ENCODE assay signal across 8 cellular contexts in the genomic region with DNA sequence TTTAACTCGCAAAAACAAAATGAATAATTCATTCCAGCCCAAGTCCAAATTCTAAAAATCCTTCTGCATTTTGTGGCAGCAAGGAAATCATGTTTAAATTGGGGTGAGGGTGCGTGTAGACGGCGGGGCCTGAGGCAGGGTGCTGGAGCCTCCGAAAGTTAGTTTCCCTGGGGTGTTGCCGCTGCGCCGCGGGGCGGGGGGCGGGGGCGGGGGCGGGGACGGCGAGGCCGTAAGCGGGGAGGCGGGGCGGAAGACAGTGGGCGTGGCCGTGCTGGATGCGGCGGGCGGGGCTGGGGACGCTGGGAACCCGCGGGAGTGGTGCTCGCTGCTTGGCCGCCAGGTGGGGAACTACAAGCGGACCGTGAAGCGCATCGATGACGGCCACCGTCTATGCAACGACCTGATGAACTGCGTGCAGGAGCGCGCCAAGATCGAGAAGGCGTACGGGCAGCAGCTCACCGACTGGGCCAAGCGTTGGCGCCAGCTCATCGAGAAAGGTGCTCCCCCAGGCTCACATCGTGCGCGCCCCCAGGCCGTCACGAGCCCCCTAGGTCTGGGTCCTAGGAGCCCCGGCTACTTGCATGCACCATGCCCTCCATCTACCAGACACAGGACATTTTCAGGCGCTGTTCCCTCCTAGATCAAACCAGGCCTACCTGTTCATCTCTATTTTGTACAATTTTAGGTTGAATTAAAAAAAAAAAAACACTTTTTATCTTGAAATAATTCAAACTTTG. TPM values are rescaled to one million over a fixed set of nuclear protein-coding genes. Genes with fewer than 3 reads are reported as not detected.
DNase-seq lines count a peak whose midpoint lies in the region; ATAC-seq, FAIRE-seq and TF ChIP-seq lines count a peak whose summit lies in the region.

No MANE protein-coding gene starts in this region.

- FAIRE-seq in keratinocyte (lab: Jason Lieb, UNC) = peak; percentile 86

- H3K27ac ChIP-seq in keratinocyte (ENCODE audit: control insufficient read depth, insufficient read depth, low read length) = no peak overlapping the region

- no peaks in the 10 kb centered on the region for H3K36me3 ChIP-seq in keratinocyte (ENCODE audit: control insufficient read depth in 2 of 2, extremely low read depth in 1 of 2, insufficient read depth in 2 of 2, low read length in 2 of 2)

- DNase-seq in AG08396 (ENCODE audit: low spot score) = peak; percentile 98
- peak; percentile 47 to 87 for DNase-seq in NCI-H446 (lab: John Stamatoyannopoulos, UW)
- DNase-seq in activated CD4-positive, CD25-positive, alpha-beta regulatory T cell treated with anti-CD3 and anti-CD28 coated beads, Interleukin-2, amount 50 U/mL, for 16 hours (ENCODE audit: low read depth, low spot score) = peak; percentile 89
- DNase-seq in central memory CD4-positive, alpha-beta T cell = peak; percentile 91
- peak; percentile 64 for DNase-seq in keratinocyte (ENCODE audit: low read depth, low spot score)
- peak; percentile 93 to 97 (median 96) for DNase-seq in stimulated activated CD4-positive, alpha-beta T cell treated with anti-CD3 and anti-CD28 coated beads, Interleukin-12 subunit alpha, Interleukin-12 subunit beta, amount 100 ng/mL, for 48 hours (ENCODE audit: low read depth in 2 of 3, low spot score in 1 of 3)

- dilution Hi-C loops in keratinocyte (cut with MboI; ENCODE audit: extremely low pct_ligation_motif_present, low sequenced_read_pairs) = no loop called here

- no peaks in the 10 kb centered on the region for H3K4me1 ChIP-seq in keratinocyte (ENCODE audit: control insufficient read depth, extremely low read depth, insufficient read depth, low read length)

- ATAC-seq in GM19043 (IDR thresholded peaks at IDR 0.05; ENCODE audit: low read depth, unreplicated experiment) = peak; percentile 82
- ATAC-seq in HG03432 (IDR thresholded peaks at IDR 0.05; ENCODE audit: unreplicated experiment) = peak; percentile 90

- TF ChIP-seq CTCF in keratinocyte (optimal IDR thresholded peaks at IDR 0.05 in 1 of 3, IDR thresholded peaks at IDR 0.05 in 1 of 3, conservative IDR thresholded peaks at IDR 0.05 in 1 of 3; ENCODE audit: extremely low read depth in 1 of 3, insufficient read depth in 2 of 3, low read length in 3 of 3) = peak; percentile 40 to 91 (median 86)

- no peaks in the 10 kb centered on the region for H3K79me2 ChIP-seq in keratinocyte (ENCODE audit: control insufficient read depth, insufficient read depth, low read length)

- no peaks in the 10 kb centered on the region for H3K9me1 ChIP-seq in keratinocyte (ENCODE audit: control insufficient read depth, extremely low read depth, insufficient read depth, low read length)

- peak overlapping the region; percentile 62 for H3K4me2 ChIP-seq in keratinocyte (ENCODE audit: control insufficient read depth, extremely low read depth, insufficient read depth, low read depth, low read length)

- H4K20me1 ChIP-seq in keratinocyte (ENCODE audit: control insufficient read depth, extremely low read depth, insufficient read depth, low read length) = no peaks in the 10 kb centered on the region

- H2AFZ ChIP-seq in keratinocyte (ENCODE audit: control insufficient read depth, low read length) = peak overlapping the region; percentile 62

- peak overlapping the region in 1 of 3 experiments; percentile 34 for H3K4me3 ChIP-seq in keratinocyte (ENCODE audit: control insufficient read depth in 2 of 3, extremely low read depth in 1 of 3, insufficient read depth in 2 of 3, low read depth in 1 of 3, low read length in 3 of 3)

- peak overlapping the region; percentile 26 for H3K9ac ChIP-seq in keratinocyte (ENCODE audit: control insufficient read depth, extremely low read depth, insufficient read depth, low read length)

- no peaks in the 10 kb centered on the region for H3K9me3 ChIP-seq in keratinocyte (ENCODE audit: control insufficient read depth, low read depth, low read length)

- no peaks in the 10 kb centered on the region for H3K27me3 ChIP-seq in keratinocyte (ENCODE audit: control insufficient read depth, extremely low read depth, insufficient read depth, low read length)

RNA-seq across cellular contexts. Expression of a gene that starts 29.0 kb away (rescaled TPM):
- polyA plus RNA-seq in keratinocyte = 0.03 to 0.04 TPM in 2 of 3 replicates, not detected in the other
- polyA plus RNA-seq in keratinocyte (2011; ENCODE audit: low read depth) = 0.14 TPM
- 0.04 TPM in 1 of 2 replicates, not detected in the other for polyA plus RNA-seq in keratinocyte (2011; cell fraction: cytosol; rRNA removed)
- 0.12 TPM in 1 of 2 replicates, not detected in the other for polyA plus RNA-seq in keratinocyte (2011; cell fraction: nucleus; rRNA removed)
- not detected in 2 replicates for polyA plus RNA-seq in keratinocyte (2012; ENCODE audit: low replicate concordance)
- polyA minus RNA-seq in keratinocyte = not detected in 3 replicates
- not detected for polyA minus RNA-seq in keratinocyte (2011; cell fraction: cytosol; rRNA and poly(A)+ RNA removed)
- polyA minus RNA-seq in keratinocyte (2011; cell fraction: nucleus; rRNA and poly(A)+ RNA removed) = not detected in 2 replicates
